ENCODE assay signal across 11 cellular contexts in genomic region chrX:22652596-22652995, GRCh38.
A peak's percentile ranks its signal among the peaks of the same experiment; 100 is the strongest.
DNase-seq lines count a peak whose midpoint lies in the region; ATAC-seq and FAIRE-seq lines count a peak whose summit lies in the region.
"Had no signal": no experiment of that assay in that cellular context is flagged by ENCODE, and none has a peak within 500 bp of the region (broad histone marks: within the 10 kb centered on the region; RNA-seq: fewer than 3 reads in every experiment).

No MANE protein-coding gene starts in this region.

- peak; percentile 58 for ATAC-seq in GM18867 (IDR thresholded peaks at IDR 0.05; ENCODE audit: unreplicated experiment)

- FAIRE-seq in RCC 7860 (lab: Jason Lieb, UNC) = no peak

- DNase-seq in SHP77 (lab: John Stamatoyannopoulos, UW) (peak; percentile 27 to 69), head of caudate nucleus (peak in 34 of 42 donors; percentile 1 to 68 (median 26)), renal cortical epithelial cell (ENCODE audit: low read depth) (peak; percentile 56), AG08395 (ENCODE audit: low spot score) (no peak), 8988T (no peak), RCC 7860 (ENCODE audit: low spot score) (no peak), cortex of kidney (lab: John Stamatoyannopoulos, UW) (no peak)
- DNase-seq: activated CD4-positive, alpha-beta T cell treated with anti-CD3 and anti-CD28 coated beads, Interleukin-2, amount 50 U/mL, for 48 hours; aorta; immature natural killer cell had no signal

- intact Hi-C loops in head of caudate nucleus (cut with DNase I) = no loop called here

Comparison
In these comparisons a context has a peak if more than half of its experiments do, and no peak if none do; other contexts are left out.
1. DNase-seq: peak in SHP77 (2 of 2), head of caudate nucleus (34 of 42) and renal cortical epithelial cell (single experiment); none in AG08395 (single experiment), 8988T (single experiment), RCC 7860 (single experiment) and cortex of kidney (single experiment).